Comparison of ENCODE assay signal across 19 cellular contexts in genomic region chr2:199556886-199557285, GRCh38.
"Had no signal": no experiment of that assay in that cellular context is flagged by ENCODE, and none has a peak within 500 bp of the region (broad histone marks: within the 10 kb centered on the region; RNA-seq: fewer than 3 reads in every experiment).

No MANE protein-coding gene starts in this region.

- H3K4me1 Mint-ChIP-seq: naive thymus-derived CD8-positive, alpha-beta T cell had no signal

- H3K4me3 Mint-ChIP-seq: naive thymus-derived CD8-positive, alpha-beta T cell had no signal

- H3K36me3 ChIP-seq: heart left ventricle, spleen, tibial artery, upper lobe of left lung, uterus had no signal

- ATAC-seq: heart left ventricle; left colon; naive thymus-derived CD8-positive, alpha-beta T cell; sciatic nerve had no signal

- H3K4me3 ChIP-seq: dorsolateral prefrontal cortex, heart left ventricle, spleen, tibial artery, upper lobe of left lung, uterus had no signal

- H3K27ac ChIP-seq: dorsolateral prefrontal cortex, heart left ventricle, spleen, tibial artery, upper lobe of left lung, uterus had no signal

- H3K27ac Mint-ChIP-seq: naive thymus-derived CD8-positive, alpha-beta T cell had no signal

- H3K9me3 ChIP-seq: heart left ventricle, spleen, tibial artery, upper lobe of left lung, uterus had no signal

- H3K4me1 ChIP-seq: heart left ventricle, spleen, tibial artery, upper lobe of left lung, uterus had no signal

- DNase-seq: cortex of kidney; dorsolateral prefrontal cortex; effector CD8-positive, alpha-beta T cell; heart left ventricle; hippocampal formation; left colon; mesendoderm; naive thymus-derived CD8-positive, alpha-beta T cell; posterior cingulate gyrus; spleen; stimulated activated CD4-positive, alpha-beta T cell treated with anti-CD3 and anti-CD28 coated beads, Interleukin-15, amount 100 ng/mL, for 24 hours; stimulated activated CD4-positive, alpha-beta T cell treated with anti-CD3 and anti-CD28 coated beads, Interleukin-1b, Interleukin-23, amount 100 ng/mL, for 48 hours; stimulated activated CD4-positive, alpha-beta T cell treated with anti-CD3 and anti-CD28 coated beads, Interleukin-4, amount 100 ng/mL, for 24 hours; stimulated activated naive CD4-positive, alpha-beta T cell; tibial artery; upper lobe of left lung; uterus had no signal

- H3K27me3 ChIP-seq: dorsolateral prefrontal cortex, heart left ventricle, spleen, tibial artery, upper lobe of left lung, uterus had no signal

- H3K36me3 Mint-ChIP-seq: naive thymus-derived CD8-positive, alpha-beta T cell had no signal

- FAIRE-seq: frontal cortex had no signal
